In the genomic region with DNA sequence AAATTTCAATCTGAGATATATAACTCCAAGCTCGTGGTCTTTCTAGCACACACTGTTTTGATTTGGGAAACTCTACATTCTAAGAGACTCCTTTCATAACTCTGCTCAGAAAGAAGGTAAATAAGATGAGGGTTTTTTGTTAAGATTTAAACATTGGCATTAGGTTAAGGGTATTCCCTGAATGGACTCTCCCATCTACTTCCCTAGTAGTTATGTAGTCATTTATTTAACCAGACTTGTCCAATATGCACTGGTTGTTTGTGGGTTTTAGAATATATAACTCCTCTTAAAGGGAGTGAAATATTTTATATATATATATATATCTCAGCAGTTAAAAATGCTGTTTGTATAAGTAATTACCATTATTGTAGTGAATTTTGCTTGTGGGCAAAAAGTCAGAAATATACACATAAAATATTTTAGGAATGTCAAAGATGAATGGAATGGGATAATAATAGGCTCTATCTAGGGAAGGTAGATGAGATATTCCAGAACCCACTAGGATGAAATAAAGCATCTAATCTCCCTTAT, we compare ENCODE assay signal across 1 cellular context.
TF ChIP-seq lines count a peak whose summit lies in the region.

No MANE protein-coding gene starts in this region.

TF ChIP-seq in A549, 52 proteins besides CTCF, POLR2A, EP300 and RAD21 (continued from another document):
- TF ChIP-seq, protein P1, sequence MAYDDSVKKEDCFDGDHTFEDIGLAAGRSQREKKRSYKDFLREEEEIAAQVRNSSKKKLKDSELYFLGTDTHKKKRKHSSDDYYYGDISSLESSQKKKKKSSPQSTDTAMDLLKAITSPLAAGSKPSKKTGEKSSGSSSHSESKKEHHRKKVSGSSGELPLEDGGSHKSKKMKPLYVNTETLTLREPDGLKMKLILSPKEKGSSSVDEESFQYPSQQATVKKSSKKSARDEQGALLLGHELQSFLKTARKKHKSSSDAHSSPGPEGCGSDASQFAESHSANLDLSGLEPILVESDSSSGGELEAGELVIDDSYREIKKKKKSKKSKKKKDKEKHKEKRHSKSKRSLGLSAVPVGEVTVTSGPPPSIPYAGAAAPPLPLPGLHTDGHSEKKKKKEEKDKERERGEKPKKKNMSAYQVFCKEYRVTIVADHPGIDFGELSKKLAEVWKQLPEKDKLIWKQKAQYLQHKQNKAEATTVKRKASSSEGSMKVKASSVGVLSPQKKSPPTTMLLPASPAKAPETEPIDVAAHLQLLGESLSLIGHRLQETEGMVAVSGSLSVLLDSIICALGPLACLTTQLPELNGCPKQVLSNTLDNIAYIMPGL (CRISPR knock-in tag; IDR thresholded peaks at IDR 0.05; ENCODE audit: borderline replicate concordance): no peak
- no peak for TF ChIP-seq SMC3 (IDR thresholded peaks at IDR 0.05)
- no peak for TF ChIP-seq RNF2 (IDR thresholded peaks at IDR 0.05; ENCODE audit: borderline replicate concordance, low read depth)
- TF ChIP-seq, protein P2, sequence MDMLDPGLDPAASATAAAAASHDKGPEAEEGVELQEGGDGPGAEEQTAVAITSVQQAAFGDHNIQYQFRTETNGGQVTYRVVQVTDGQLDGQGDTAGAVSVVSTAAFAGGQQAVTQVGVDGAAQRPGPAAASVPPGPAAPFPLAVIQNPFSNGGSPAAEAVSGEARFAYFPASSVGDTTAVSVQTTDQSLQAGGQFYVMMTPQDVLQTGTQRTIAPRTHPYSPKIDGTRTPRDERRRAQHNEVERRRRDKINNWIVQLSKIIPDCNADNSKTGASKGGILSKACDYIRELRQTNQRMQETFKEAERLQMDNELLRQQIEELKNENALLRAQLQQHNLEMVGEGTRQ (IDR thresholded peaks at IDR 0.05): no peak
- no peak for TF ChIP-seq RARB (CRISPR knock-in tag; IDR thresholded peaks at IDR 0.05)
- no peak for TF ChIP-seq FOSL2 (IDR thresholded peaks at IDR 0.05)
- TF ChIP-seq FOSL2 (CRISPR knock-in tag; IDR thresholded peaks at IDR 0.05): no peak
- no peak for TF ChIP-seq CHD4 (IDR thresholded peaks at IDR 0.05; ENCODE audit: borderline replicate concordance)
TF ChIP-seq in A549: peak in this region for 0.
